ENCODE assay signal across 8 cellular contexts in the genomic region with DNA sequence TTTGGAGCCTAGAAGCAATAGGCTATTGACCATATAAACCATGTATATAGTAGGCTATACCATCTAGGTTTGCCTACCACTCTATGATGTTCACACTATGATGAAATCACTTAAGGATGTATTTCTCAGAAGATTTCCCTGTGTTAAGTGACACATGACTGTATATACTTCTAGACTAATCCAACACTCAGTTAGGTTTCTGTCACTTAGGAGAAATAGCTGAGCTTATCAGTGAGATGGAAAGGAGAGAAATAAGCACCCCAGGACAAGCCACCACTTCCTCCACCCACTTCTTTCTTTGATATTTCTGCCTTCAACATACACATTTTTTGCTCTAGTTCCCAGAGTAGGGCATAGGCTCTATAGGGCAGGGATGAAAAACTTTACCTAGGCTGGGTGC.
"Had no signal": no experiment of that assay in that cellular context is flagged by ENCODE, and none has a peak within 500 bp of the region (broad histone marks: within the 10 kb centered on the region; RNA-seq: fewer than 3 reads in every experiment).

No MANE protein-coding gene starts in this region.

- H3K4me3 Mint-ChIP-seq: naive B cell; stimulated activated naive B cell treated with anti-CD40 and anti-IgM and Interleukin-4, amounts not matched to agents 10 μg/mL and 1 μg/mL and 100 μg/mL, for 72 hours had no signal

- DNase-seq: caudate nucleus; effector CD4-positive, alpha-beta T cell; foreskin keratinocyte; left colon; naive B cell; right cardiac atrium; stimulated activated naive B cell treated with anti-CD40 and anti-IgM and Interleukin-4, amounts not matched to agents 10 μg/mL and 1 μg/mL and 100 μg/mL, for 72 hours; upper lobe of left lung had no signal

- ATAC-seq: foreskin keratinocyte; left colon; right cardiac atrium; stimulated activated naive B cell treated with anti-CD40 and anti-IgM and Interleukin-4, amounts not matched to agents 10 μg/mL and 1 μg/mL and 100 μg/mL, for 72 hours had no signal

- H3K9me3 Mint-ChIP-seq: naive B cell; stimulated activated naive B cell treated with anti-CD40 and anti-IgM and Interleukin-4, amounts not matched to agents 10 μg/mL and 1 μg/mL and 100 μg/mL, for 72 hours had no signal

- H3K27me3 Mint-ChIP-seq: naive B cell; stimulated activated naive B cell treated with anti-CD40 and anti-IgM and Interleukin-4, amounts not matched to agents 10 μg/mL and 1 μg/mL and 100 μg/mL, for 72 hours had no signal
